Comparison of ENCODE assay signal across 35 cellular contexts in the genomic region with DNA sequence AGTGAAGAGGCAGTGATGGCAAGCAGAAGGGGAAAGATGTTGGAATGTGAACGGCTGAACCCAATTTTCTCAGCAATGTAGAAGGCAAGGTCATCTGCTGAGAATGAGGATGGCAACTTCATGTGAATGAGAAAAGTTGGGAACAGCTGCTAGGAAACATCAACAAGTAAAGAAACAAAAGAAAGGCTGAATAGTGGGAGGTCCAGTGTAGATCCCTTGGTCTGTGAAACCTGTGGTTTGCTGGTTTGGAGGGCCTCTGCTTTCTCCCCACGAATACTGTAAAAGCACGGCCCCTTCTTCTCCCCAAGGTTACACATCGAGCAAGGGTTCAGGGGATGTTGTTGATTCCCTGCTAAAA. TPM values are rescaled to one million over a fixed set of nuclear protein-coding genes. Genes with fewer than 3 reads are reported as not detected.
DNase-seq lines count a peak whose midpoint lies in the region; ATAC-seq and TF ChIP-seq lines count a peak whose summit lies in the region.
"Had no signal": no experiment of that assay in that cellular context is flagged by ENCODE, and none has a peak within 500 bp of the region (broad histone marks: within the 10 kb centered on the region; RNA-seq: fewer than 3 reads in every experiment).

No MANE protein-coding gene starts in this region.

- no peaks in the 10 kb centered on the region; the same call in 1 of the 2 replicates for H3K9me3 ChIP-seq in SJCRH30 (replicated peaks)
- no peaks in the 10 kb centered on the region for H3K9me3 ChIP-seq in neural progenitor cell (ENCODE audit: low read depth)
- H3K9me3 ChIP-seq: A549, heart right ventricle, right atrium auricular region, testis had no signal

- H3K4me2 ChIP-seq in neural progenitor cell: peak overlapping the region; percentile 4
- H3K4me2 ChIP-seq: A549 had no signal

- H3F3A ChIP-seq in neural progenitor cell (ENCODE audit: low read depth): peaks cover 27% of the 10 kb centered on the region

- H3K27ac ChIP-seq in SJCRH30 (peak overlapping the region; percentile 34), neural progenitor cell (no peak overlapping the region)
- H3K27ac ChIP-seq: A549, epithelial cell of prostate, foreskin keratinocyte, heart right ventricle, right atrium auricular region, testis had no signal

- ATAC-seq in GM18517 (IDR thresholded peaks at IDR 0.05; ENCODE audit: unreplicated experiment): no peak
- ATAC-seq in activated CD8-positive, alpha-beta T cell treated with anti-CD3 and anti-CD28 coated beads, Interleukin-2, amount 10 ng/mL, durations not matched to agents 7 days and 5 days: no peak
- ATAC-seq: A549; activated CD4-positive, alpha-beta T cell treated with anti-CD3 and anti-CD28 coated beads for 36 hours; activated CD8-positive, alpha-beta T cell treated with anti-CD3 and anti-CD28 coated beads for 36 hours; activated T-helper 17 cell treated with anti-CD3 and anti-CD28 coated beads, Interleukin-2, amount 50 U/mL, for 72 hours; CD8-positive, alpha-beta T cell; foreskin keratinocyte; heart right ventricle; HepG2; Panc1 had no signal

- H3K4me3 Mint-ChIP-seq in endothelial cell (ENCODE audit: unreplicated experiment): no peak overlapping the region
- no peak overlapping the region for H3K4me3 Mint-ChIP-seq in neural progenitor cell
- H3K4me3 Mint-ChIP-seq in activated CD8-positive, alpha-beta T cell treated with anti-CD3 and anti-CD28 coated beads, Interleukin-2, amount 10 ng/mL, durations not matched to agents 7 days and 5 days: no peak overlapping the region
- H3K4me3 Mint-ChIP-seq: activated CD4-positive, alpha-beta T cell treated with anti-CD3 and anti-CD28 coated beads for 36 hours; activated CD8-positive, alpha-beta T cell treated with anti-CD3 and anti-CD28 coated beads for 36 hours; activated T-helper 17 cell treated with anti-CD3 and anti-CD28 coated beads, Interleukin-2, amount 50 U/mL, for 72 hours; CD8-positive, alpha-beta T cell; neural crest cell; T-helper 2 cell treated with Interferon-gamma antibody and Interleukin-4, amounts not matched to agents 5 μg/mL and 100 μg/mL, for 36 hours had no signal

- H3K36me3 Mint-ChIP-seq in endothelial cell (ENCODE audit: low read depth, unreplicated experiment) (no peaks in the 10 kb centered on the region), neural progenitor cell (no peaks in the 10 kb centered on the region)
- peaks cover 2% of the 10 kb centered on the region for H3K36me3 Mint-ChIP-seq in activated CD8-positive, alpha-beta T cell treated with anti-CD3 and anti-CD28 coated beads, Interleukin-2, amount 10 ng/mL, durations not matched to agents 7 days and 5 days (ENCODE audit: low read depth)
- H3K36me3 Mint-ChIP-seq: CD8-positive, alpha-beta T cell had no signal

- peak; percentile 44 for DNase-seq in EH (ENCODE audit: low read depth)
- peak; percentile 48 to 80 for DNase-seq in SJCRH30
- DNase-seq in endothelial cell (ENCODE audit: low spot score): no peak
- no peak for DNase-seq in neural progenitor cell (ENCODE audit: low spot score)
- DNase-seq in activated CD8-positive, alpha-beta T cell treated with anti-CD3 and anti-CD28 coated beads, Interleukin-2, amount 10 ng/mL, durations not matched to agents 7 days and 5 days: no peak
- DNase-seq in NOMO-1 treated with dmso at 0.1 percent for 144 hours (lab: John Stamatoyannopoulos, UW; ENCODE audit: unreplicated experiment): no peak
- no peak for DNase-seq in hypothalamus (lab: John Stamatoyannopoulos, UW)
- DNase-seq: activated CD4-positive, alpha-beta T cell treated with anti-CD3 and anti-CD28 coated beads for 36 hours; activated CD8-positive, alpha-beta T cell treated with anti-CD3 and anti-CD28 coated beads for 36 hours; activated naive CD4-positive, alpha-beta T cell treated with anti-CD3 and anti-CD28 coated beads, Interleukin-2, amount 50 U/mL, for 16 hours; amniotic stem cell; CD8-positive, alpha-beta T cell; effector CD4-positive, alpha-beta T cell; foreskin keratinocyte; heart right ventricle; Karpas-422; MV-4-11; NCI-H1436 treated with DMSO at 0.1 percent for 48 hours; NCI-H345; NCI-H69; SHP77; stimulated activated CD4-positive, alpha-beta T cell treated with anti-CD3 and anti-CD28 coated beads, Interleukin-1b, Interleukin-23, amount 100 ng/mL, for 48 hours; stimulated activated naive CD4-positive, alpha-beta T cell treated with Interleukin-2 at 50 U/mL for 16 hours; testis had no signal

- POLR2A ChIA-PET in activated CD8-positive, alpha-beta T cell treated with anti-CD3 and anti-CD28 coated beads, Interleukin-2, amount 10 ng/mL, durations not matched to agents 7 days and 5 days (lab: Charles Lee): no interaction called here

- H3K4me1 ChIP-seq in SJCRH30 (peaks cover 16% of the 10 kb centered on the region), neural progenitor cell (peaks cover 45% of the 10 kb centered on the region)

- H4K20me1 ChIP-seq in neural progenitor cell (ENCODE audit: low read depth): no peaks in the 10 kb centered on the region

- TF ChIP-seq CTCF in endothelial cell (IDR thresholded peaks at IDR 0.05; ENCODE audit: unreplicated experiment) (no peak), neural progenitor cell (IDR thresholded peaks at IDR 0.05) (no peak)

- H3K9ac ChIP-seq in neural progenitor cell: no peak overlapping the region

- no peaks in the 10 kb centered on the region for H3K9me3 Mint-ChIP-seq in endothelial cell (ENCODE audit: unreplicated experiment)
- no peaks in the 10 kb centered on the region for H3K9me3 Mint-ChIP-seq in neural progenitor cell
- no peaks in the 10 kb centered on the region for H3K9me3 Mint-ChIP-seq in activated CD8-positive, alpha-beta T cell treated with anti-CD3 and anti-CD28 coated beads, Interleukin-2, amount 10 ng/mL, durations not matched to agents 7 days and 5 days (ENCODE audit: insufficient read depth)
- H3K9me3 Mint-ChIP-seq: activated CD8-positive, alpha-beta T cell treated with anti-CD3 and anti-CD28 coated beads for 36 hours; activated T-helper 17 cell treated with anti-CD3 and anti-CD28 coated beads, Interleukin-2, amount 50 U/mL, for 72 hours; CD8-positive, alpha-beta T cell; neural crest cell; T-helper 2 cell treated with Interferon-gamma antibody and Interleukin-4, amounts not matched to agents 5 μg/mL and 100 μg/mL, for 36 hours had no signal

- H3K4me1 Mint-ChIP-seq in endothelial cell (ENCODE audit: unreplicated experiment) (peaks cover 63% of the 10 kb centered on the region), neural progenitor cell (peaks cover 44% of the 10 kb centered on the region)
- peaks cover 30% of the 10 kb centered on the region for H3K4me1 Mint-ChIP-seq in activated CD8-positive, alpha-beta T cell treated with anti-CD3 and anti-CD28 coated beads, Interleukin-2, amount 10 ng/mL, durations not matched to agents 7 days and 5 days (ENCODE audit: low read depth)

- peaks cover 9% of the 10 kb centered on the region for H3K27me3 Mint-ChIP-seq in endothelial cell (ENCODE audit: unreplicated experiment)
- H3K27me3 Mint-ChIP-seq in neural progenitor cell (ENCODE audit: insufficient read depth, low read depth): peaks cover 6% of the 10 kb centered on the region
- peaks cover 2% of the 10 kb centered on the region for H3K27me3 Mint-ChIP-seq in activated CD8-positive, alpha-beta T cell treated with anti-CD3 and anti-CD28 coated beads, Interleukin-2, amount 10 ng/mL, durations not matched to agents 7 days and 5 days (ENCODE audit: low read depth)
- H3K27me3 Mint-ChIP-seq: activated CD4-positive, alpha-beta T cell treated with anti-CD3 and anti-CD28 coated beads for 36 hours; activated CD8-positive, alpha-beta T cell treated with anti-CD3 and anti-CD28 coated beads for 36 hours; activated T-helper 17 cell treated with anti-CD3 and anti-CD28 coated beads, Interleukin-2, amount 50 U/mL, for 72 hours had no signal

- H3K36me3 ChIP-seq in SJCRH30 (no peaks in the 10 kb centered on the region), neural progenitor cell (no peaks in the 10 kb centered on the region)
- H3K36me3 ChIP-seq: heart right ventricle, right atrium auricular region had no signal

- CTCF ChIA-PET in activated CD8-positive, alpha-beta T cell treated with anti-CD3 and anti-CD28 coated beads, Interleukin-2, amount 10 ng/mL, durations not matched to agents 7 days and 5 days (lab: Charles Lee): no interaction called here

- H2AFZ ChIP-seq in neural progenitor cell (replicated peaks): no peak overlapping the region

- H3K27me3 ChIP-seq in SJCRH30 (no peaks in the 10 kb centered on the region), neural progenitor cell (no peaks in the 10 kb centered on the region)
- H3K27me3 ChIP-seq: foreskin keratinocyte, right atrium auricular region, testis had no signal

- no peak overlapping the region for H3K4me3 ChIP-seq in SJCRH30
- H3K4me3 ChIP-seq in neural progenitor cell: no peak overlapping the region
- H3K4me3 ChIP-seq: A549, heart right ventricle, lung, right atrium auricular region, testis had no signal

- H3K79me2 ChIP-seq in neural progenitor cell (ENCODE audit: low read depth): no peaks in the 10 kb centered on the region

- H3K27ac Mint-ChIP-seq in endothelial cell (ENCODE audit: unreplicated experiment): peak overlapping the region; percentile 11
- no peak overlapping the region for H3K27ac Mint-ChIP-seq in neural progenitor cell
- H3K27ac Mint-ChIP-seq in activated CD8-positive, alpha-beta T cell treated with anti-CD3 and anti-CD28 coated beads, Interleukin-2, amount 10 ng/mL, durations not matched to agents 7 days and 5 days: no peak overlapping the region
- H3K27ac Mint-ChIP-seq: activated CD4-positive, alpha-beta T cell treated with anti-CD3 and anti-CD28 coated beads for 36 hours; activated CD8-positive, alpha-beta T cell treated with anti-CD3 and anti-CD28 coated beads for 36 hours; activated T-helper 17 cell treated with anti-CD3 and anti-CD28 coated beads, Interleukin-2, amount 50 U/mL, for 72 hours; CD8-positive, alpha-beta T cell; T-helper 2 cell treated with Interferon-gamma antibody and Interleukin-4, amounts not matched to agents 5 μg/mL and 100 μg/mL, for 36 hours had no signal

RNA-seq across cellular contexts. Expression of a gene that starts 27.3 kb away (rescaled TPM):
- total RNA-seq in SJCRH30 (2014; rRNA removed; shearing (Covaris generic)): not detected in 2 replicates
- 0.46 TPM for total RNA-seq in endothelial cell (ENCODE audit: unreplicated experiment)
- 0.26 and 0.46 TPM in 2 replicates for total RNA-seq in neural progenitor cell (ENCODE audit: low replicate concordance)
- total RNA-seq in activated CD8-positive, alpha-beta T cell treated with anti-CD3 and anti-CD28 coated beads, Interleukin-2, amount 10 ng/mL, durations not matched to agents 7 days and 5 days: not detected
- total RNA-seq: activated CD4-positive, alpha-beta T cell treated with anti-CD3 and anti-CD28 coated beads for 36 hours; activated CD8-positive, alpha-beta T cell treated with anti-CD3 and anti-CD28 coated beads for 36 hours; activated T-helper 17 cell treated with anti-CD3 and anti-CD28 coated beads, Interleukin-2, amount 50 U/mL, for 72 hours; bronchial epithelial cell; CD8-positive, alpha-beta T cell; HepG2 had no signal

Comparison
In these comparisons a context has a peak if more than half of its experiments do, and no peak if none do; other contexts are left out.
1. DNase-seq: peak in EH (single experiment) and SJCRH30 (2 of 2); none in endothelial cell (single experiment), neural progenitor cell (single experiment), activated CD8-positive, alpha-beta T cell treated with anti-CD3 and anti-CD28 coated beads, Interleukin-2, amount 10 ng/mL, durations not matched to agents 7 days and 5 days (single experiment), NOMO-1 treated with dmso at 0.1 percent for 144 hours (single experiment) and hypothalamus (0 of 51).